In the genomic region with DNA sequence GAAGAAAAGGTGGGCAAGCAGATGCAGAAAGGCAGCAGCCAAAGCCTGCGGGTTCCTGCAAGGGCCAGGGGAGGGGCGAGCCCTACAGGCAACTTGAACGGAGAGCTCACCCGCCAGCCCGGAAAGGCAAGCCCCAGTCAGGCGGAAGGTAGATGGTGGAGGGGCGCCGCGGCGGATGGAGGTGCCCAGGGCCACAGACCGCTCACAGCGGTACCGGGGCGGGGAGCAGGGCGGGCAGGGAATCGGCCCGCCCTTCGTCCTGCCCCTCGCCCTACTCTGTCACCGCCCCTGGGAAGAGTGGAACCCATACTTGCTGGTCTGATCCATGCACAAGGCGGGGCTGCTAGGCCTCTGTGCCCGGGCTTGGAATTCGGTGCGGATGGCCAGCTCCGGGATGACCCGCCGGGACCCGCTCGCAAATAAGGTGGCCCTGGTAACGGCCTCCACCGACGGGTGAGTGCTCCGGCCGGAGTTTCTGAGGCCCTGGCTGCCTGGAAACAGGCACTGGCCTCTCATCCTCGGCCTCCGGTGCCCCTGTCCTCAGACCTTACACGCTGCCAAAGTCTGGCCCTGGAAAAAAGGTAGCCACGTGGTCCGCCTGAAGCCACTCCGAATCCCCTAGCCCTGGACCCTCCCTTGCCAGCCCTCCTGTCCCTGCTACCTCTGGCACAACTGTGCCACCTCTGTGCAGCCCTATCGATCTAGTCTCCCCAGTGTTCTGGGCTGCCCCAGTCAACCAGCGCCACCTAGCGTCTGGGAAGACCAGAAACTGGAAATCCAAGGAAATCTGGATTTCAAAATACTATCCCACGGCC, we compare ENCODE assay signal across 1 cellular context.
A peak's percentile ranks its signal among the peaks of the same experiment; 100 is the strongest.
TF ChIP-seq lines count a peak whose summit lies in the region.

A gene (plus strand): TSS at position 307 of the 815 bp plus-strand sequence. CDS start 19 bp downstream, at position 326.

TF ChIP-seq in HepG2, 621 proteins besides CTCF, POLR2A, EP300 and RAD21 (continued from another document and continues in another):
- TF ChIP-seq CREM (IDR thresholded peaks at IDR 0.05) (peak; percentile 66; the same call in 1 of the 2 replicates), CREM (CRISPR knock-in tag; IDR thresholded peaks at IDR 0.05) (no peak; the same call in 1 of the 2 replicates), GPN1 (CRISPR knock-in tag; IDR thresholded peaks at IDR 0.05; ENCODE audit: borderline replicate concordance) (peak; percentile 32), PHF8 (CRISPR knock-in tag; IDR thresholded peaks at IDR 0.05) (peak; percentile 100), SNAI1 (CRISPR knock-in tag; IDR thresholded peaks at IDR 0.05; ENCODE audit: borderline replicate concordance) (peak; percentile 73), HNF4A (CRISPR knock-in tag; IDR thresholded peaks at IDR 0.05) (peak; percentile 36), TARDBP (CRISPR knock-in tag; IDR thresholded peaks at IDR 0.05) (peak; percentile 87), U2AF2 (IDR thresholded peaks at IDR 0.05; ENCODE audit: low read depth, low read length) (0 out of 2 replicates have a peak, but pooled peaks have one; percentile 88), RFX1 (IDR thresholded peaks at IDR 0.05) (no peak), RXRB (CRISPR knock-in tag; IDR thresholded peaks at IDR 0.05; ENCODE audit: borderline replicate concordance) (peak; percentile 88; the same call in 1 of the 2 replicates), RNF2 (conservative IDR thresholded peaks at IDR 0.05; ENCODE audit: low read depth) (no peak; the same call in none of the 2 replicates), RELA (CRISPR knock-in tag; IDR thresholded peaks at IDR 0.05) (peak; percentile 88), BCL6 (CRISPR knock-in tag; IDR thresholded peaks at IDR 0.05) (peak; percentile 24), ZNF263 (CRISPR knock-in tag; IDR thresholded peaks at IDR 0.05) (peak; percentile 84), ZNF17 (CRISPR knock-in tag; IDR thresholded peaks at IDR 0.05) (no peak), SIN3B (IDR thresholded peaks at IDR 0.05; ENCODE audit: low read length) (peak; percentile 79; the same call in 1 of the 2 replicates), NFE2 (CRISPR knock-in tag; IDR thresholded peaks at IDR 0.05) (no peak), ZNF34 (CRISPR knock-in tag; IDR thresholded peaks at IDR 0.05; ENCODE audit: borderline replicate concordance) (peak; percentile 93; the same call in 1 of the 2 replicates), ZNF564 (CRISPR knock-in tag; IDR thresholded peaks at IDR 0.05) (peak; percentile 91; the same call in 1 of the 2 replicates), TCF12 (IDR thresholded peaks at IDR 0.05) (no peak), TCF12 (CRISPR knock-in tag; IDR thresholded peaks at IDR 0.05) (peak; percentile 93), PHF21A (CRISPR knock-in tag; IDR thresholded peaks at IDR 0.05) (peak; percentile 91), ZNF556 (CRISPR knock-in tag; IDR thresholded peaks at IDR 0.05; ENCODE audit: borderline replicate concordance) (peak; percentile 95), ZNF773 (CRISPR knock-in tag; IDR thresholded peaks at IDR 0.05; ENCODE audit: borderline replicate concordance) (no peak; the same call in 1 of the 2 replicates), PTBP1 (IDR thresholded peaks at IDR 0.05; ENCODE audit: low read depth, low read length, poor library complexity, severe bottlenecking) (peak; percentile 84), CBX2 (IDR thresholded peaks at IDR 0.05; ENCODE audit: low read depth, low read length) (no peak), CBX2 (CRISPR knock-in tag; IDR thresholded peaks at IDR 0.05; ENCODE audit: low read depth) (no peak), ZNF432 (CRISPR knock-in tag; IDR thresholded peaks at IDR 0.05; ENCODE audit: borderline replicate concordance) (no peak), NCOA2 (CRISPR knock-in tag; IDR thresholded peaks at IDR 0.05) (peak; percentile 67), ZNF225 (CRISPR knock-in tag; IDR thresholded peaks at IDR 0.05) (peak; percentile 100), PHB2 (IDR thresholded peaks at IDR 0.05; ENCODE audit: partially characterized antibody) (no peak), ETV6 (CRISPR knock-in tag; conservative IDR thresholded peaks at IDR 0.05) (peak; percentile 97), MIXL1 (CRISPR knock-in tag; IDR thresholded peaks at IDR 0.05) (peak; percentile 85), SRF (IDR thresholded peaks at IDR 0.05; ENCODE audit: low read depth, low read length) (peak; percentile 63; the same call in 1 of the 2 replicates), BHLHE40 (IDR thresholded peaks at IDR 0.05; ENCODE audit: low read length) (peak; percentile 55), CBFB (CRISPR knock-in tag; IDR thresholded peaks at IDR 0.05) (peak; percentile 84), ZFAT (CRISPR knock-in tag; conservative IDR thresholded peaks at IDR 0.05) (no peak), ZSCAN12 (CRISPR knock-in tag; IDR thresholded peaks at IDR 0.05) (no peak; the same call in none of the 2 replicates), KMT2B (CRISPR knock-in tag; IDR thresholded peaks at IDR 0.05) (peak; percentile 93)
- TF ChIP-seq, protein P1, sequence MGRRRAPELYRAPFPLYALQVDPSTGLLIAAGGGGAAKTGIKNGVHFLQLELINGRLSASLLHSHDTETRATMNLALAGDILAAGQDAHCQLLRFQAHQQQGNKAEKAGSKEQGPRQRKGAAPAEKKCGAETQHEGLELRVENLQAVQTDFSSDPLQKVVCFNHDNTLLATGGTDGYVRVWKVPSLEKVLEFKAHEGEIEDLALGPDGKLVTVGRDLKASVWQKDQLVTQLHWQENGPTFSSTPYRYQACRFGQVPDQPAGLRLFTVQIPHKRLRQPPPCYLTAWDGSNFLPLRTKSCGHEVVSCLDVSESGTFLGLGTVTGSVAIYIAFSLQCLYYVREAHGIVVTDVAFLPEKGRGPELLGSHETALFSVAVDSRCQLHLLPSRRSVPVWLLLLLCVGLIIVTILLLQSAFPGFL (CRISPR knock-in tag; IDR thresholded peaks at IDR 0.05), result peak; percentile 93
- TF ChIP-seq, protein P2, sequence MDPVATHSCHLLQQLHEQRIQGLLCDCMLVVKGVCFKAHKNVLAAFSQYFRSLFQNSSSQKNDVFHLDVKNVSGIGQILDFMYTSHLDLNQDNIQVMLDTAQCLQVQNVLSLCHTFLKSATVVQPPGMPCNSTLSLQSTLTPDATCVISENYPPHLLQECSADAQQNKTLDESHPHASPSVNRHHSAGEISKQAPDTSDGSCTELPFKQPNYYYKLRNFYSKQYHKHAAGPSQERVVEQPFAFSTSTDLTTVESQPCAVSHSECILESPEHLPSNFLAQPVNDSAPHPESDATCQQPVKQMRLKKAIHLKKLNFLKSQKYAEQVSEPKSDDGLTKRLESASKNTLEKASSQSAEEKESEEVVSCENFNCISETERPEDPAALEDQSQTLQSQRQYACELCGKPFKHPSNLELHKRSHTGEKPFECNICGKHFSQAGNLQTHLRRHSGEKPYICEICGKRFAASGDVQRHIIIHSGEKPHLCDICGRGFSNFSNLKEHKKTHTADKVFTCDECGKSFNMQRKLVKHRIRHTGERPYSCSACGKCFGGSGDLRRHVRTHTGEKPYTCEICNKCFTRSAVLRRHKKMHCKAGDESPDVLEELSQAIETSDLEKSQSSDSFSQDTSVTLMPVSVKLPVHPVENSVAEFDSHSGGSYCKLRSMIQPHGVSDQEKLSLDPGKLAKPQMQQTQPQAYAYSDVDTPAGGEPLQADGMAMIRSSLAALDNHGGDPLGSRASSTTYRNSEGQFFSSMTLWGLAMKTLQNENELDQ (CRISPR knock-in tag; IDR thresholded peaks at IDR 0.05; ENCODE audit: borderline replicate concordance), result peak; percentile 87; the same call in 1 of the 2 replicates
- TF ChIP-seq, protein P3, sequence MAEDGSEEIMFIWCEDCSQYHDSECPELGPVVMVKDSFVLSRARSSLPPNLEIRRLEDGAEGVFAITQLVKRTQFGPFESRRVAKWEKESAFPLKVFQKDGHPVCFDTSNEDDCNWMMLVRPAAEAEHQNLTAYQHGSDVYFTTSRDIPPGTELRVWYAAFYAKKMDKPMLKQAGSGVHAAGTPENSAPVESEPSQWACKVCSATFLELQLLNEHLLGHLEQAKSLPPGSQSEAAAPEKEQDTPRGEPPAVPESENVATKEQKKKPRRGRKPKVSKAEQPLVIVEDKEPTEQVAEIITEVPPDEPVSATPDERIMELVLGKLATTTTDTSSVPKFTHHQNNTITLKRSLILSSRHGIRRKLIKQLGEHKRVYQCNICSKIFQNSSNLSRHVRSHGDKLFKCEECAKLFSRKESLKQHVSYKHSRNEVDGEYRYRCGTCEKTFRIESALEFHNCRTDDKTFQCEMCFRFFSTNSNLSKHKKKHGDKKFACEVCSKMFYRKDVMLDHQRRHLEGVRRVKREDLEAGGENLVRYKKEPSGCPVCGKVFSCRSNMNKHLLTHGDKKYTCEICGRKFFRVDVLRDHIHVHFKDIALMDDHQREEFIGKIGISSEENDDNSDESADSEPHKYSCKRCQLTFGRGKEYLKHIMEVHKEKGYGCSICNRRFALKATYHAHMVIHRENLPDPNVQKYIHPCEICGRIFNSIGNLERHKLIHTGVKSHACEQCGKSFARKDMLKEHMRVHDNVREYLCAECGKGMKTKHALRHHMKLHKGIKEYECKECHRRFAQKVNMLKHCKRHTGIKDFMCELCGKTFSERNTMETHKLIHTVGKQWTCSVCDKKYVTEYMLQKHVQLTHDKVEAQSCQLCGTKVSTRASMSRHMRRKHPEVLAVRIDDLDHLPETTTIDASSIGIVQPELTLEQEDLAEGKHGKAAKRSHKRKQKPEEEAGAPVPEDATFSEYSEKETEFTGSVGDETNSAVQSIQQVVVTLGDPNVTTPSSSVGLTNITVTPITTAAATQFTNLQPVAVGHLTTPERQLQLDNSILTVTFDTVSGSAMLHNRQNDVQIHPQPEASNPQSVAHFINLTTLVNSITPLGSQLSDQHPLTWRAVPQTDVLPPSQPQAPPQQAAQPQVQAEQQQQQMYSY (CRISPR knock-in tag; IDR thresholded peaks at IDR 0.05), result peak; percentile 67; the same call in 1 of the 2 replicates
- TF ChIP-seq, protein P4, sequence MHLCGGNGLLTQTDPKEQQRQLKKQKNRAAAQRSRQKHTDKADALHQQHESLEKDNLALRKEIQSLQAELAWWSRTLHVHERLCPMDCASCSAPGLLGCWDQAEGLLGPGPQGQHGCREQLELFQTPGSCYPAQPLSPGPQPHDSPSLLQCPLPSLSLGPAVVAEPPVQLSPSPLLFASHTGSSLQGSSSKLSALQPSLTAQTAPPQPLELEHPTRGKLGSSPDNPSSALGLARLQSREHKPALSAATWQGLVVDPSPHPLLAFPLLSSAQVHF (CRISPR knock-in tag; IDR thresholded peaks at IDR 0.05), result no peak; the same call in 1 of the 2 replicates
- TF ChIP-seq, protein P5, sequence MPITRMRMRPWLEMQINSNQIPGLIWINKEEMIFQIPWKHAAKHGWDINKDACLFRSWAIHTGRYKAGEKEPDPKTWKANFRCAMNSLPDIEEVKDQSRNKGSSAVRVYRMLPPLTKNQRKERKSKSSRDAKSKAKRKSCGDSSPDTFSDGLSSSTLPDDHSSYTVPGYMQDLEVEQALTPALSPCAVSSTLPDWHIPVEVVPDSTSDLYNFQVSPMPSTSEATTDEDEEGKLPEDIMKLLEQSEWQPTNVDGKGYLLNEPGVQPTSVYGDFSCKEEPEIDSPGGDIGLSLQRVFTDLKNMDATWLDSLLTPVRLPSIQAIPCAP (CRISPR knock-in tag; IDR thresholded peaks at IDR 0.05; ENCODE audit: low read depth), result peak; percentile 95
- TF ChIP-seq, protein P6, sequence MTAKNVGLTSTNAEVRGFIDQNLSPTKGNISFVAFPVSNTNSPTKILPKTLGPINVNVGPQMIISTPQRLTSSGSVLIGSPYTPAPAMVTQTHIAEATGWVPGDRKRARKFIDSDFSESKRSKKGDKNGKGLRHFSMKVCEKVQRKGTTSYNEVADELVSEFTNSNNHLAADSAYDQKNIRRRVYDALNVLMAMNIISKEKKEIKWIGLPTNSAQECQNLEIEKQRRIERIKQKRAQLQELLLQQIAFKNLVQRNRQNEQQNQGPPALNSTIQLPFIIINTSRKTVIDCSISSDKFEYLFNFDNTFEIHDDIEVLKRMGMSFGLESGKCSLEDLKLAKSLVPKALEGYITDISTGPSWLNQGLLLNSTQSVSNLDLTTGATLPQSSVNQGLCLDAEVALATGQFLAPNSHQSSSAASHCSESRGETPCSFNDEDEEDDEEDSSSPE (CRISPR knock-in tag; IDR thresholded peaks at IDR 0.05), result peak; percentile 49
- TF ChIP-seq, protein P7, sequence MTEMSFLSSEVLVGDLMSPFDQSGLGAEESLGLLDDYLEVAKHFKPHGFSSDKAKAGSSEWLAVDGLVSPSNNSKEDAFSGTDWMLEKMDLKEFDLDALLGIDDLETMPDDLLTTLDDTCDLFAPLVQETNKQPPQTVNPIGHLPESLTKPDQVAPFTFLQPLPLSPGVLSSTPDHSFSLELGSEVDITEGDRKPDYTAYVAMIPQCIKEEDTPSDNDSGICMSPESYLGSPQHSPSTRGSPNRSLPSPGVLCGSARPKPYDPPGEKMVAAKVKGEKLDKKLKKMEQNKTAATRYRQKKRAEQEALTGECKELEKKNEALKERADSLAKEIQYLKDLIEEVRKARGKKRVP (CRISPR knock-in tag; IDR thresholded peaks at IDR 0.05), result peak in 1 of 2 experiments; percentile 71; a peak in 2 of 4 replicates
- TF ChIP-seq, protein P8, sequence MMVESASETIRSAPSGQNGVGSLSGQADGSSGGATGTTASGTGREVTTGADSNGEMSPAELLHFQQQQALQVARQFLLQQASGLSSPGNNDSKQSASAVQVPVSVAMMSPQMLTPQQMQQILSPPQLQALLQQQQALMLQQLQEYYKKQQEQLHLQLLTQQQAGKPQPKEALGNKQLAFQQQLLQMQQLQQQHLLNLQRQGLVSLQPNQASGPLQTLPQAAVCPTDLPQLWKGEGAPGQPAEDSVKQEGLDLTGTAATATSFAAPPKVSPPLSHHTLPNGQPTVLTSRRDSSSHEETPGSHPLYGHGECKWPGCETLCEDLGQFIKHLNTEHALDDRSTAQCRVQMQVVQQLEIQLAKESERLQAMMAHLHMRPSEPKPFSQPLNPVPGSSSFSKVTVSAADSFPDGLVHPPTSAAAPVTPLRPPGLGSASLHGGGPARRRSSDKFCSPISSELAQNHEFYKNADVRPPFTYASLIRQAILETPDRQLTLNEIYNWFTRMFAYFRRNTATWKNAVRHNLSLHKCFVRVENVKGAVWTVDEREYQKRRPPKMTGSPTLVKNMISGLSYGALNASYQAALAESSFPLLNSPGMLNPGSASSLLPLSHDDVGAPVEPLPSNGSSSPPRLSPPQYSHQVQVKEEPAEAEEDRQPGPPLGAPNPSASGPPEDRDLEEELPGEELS (CRISPR knock-in tag; IDR thresholded peaks at IDR 0.05), result peak; percentile 69
- TF ChIP-seq, protein P9, sequence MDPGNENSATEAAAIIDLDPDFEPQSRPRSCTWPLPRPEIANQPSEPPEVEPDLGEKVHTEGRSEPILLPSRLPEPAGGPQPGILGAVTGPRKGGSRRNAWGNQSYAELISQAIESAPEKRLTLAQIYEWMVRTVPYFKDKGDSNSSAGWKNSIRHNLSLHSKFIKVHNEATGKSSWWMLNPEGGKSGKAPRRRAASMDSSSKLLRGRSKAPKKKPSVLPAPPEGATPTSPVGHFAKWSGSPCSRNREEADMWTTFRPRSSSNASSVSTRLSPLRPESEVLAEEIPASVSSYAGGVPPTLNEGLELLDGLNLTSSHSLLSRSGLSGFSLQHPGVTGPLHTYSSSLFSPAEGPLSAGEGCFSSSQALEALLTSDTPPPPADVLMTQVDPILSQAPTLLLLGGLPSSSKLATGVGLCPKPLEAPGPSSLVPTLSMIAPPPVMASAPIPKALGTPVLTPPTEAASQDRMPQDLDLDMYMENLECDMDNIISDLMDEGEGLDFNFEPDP (CRISPR knock-in tag; conservative IDR thresholded peaks at IDR 0.05), result 0 out of 2 replicates have a peak, but pooled peaks have one; percentile 98
- TF ChIP-seq, protein P10, sequence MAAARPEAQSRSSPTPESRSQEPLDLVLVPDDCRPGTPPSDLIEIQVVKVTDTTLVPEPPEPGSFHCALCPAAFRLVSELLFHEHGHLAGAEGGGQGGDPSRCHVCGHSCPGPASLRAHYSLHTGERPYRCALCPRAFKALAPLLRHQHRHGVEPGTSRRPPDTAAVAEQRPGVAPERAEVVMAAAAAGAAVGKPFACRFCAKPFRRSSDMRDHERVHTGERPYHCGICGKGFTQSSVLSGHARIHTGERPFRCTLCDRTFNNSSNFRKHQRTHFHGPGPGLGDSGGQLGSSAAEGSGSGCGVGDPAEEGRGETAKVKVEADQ (CRISPR knock-in tag; IDR thresholded peaks at IDR 0.05; ENCODE audit: borderline replicate concordance), result peak; percentile 98
